In the genomic region with DNA sequence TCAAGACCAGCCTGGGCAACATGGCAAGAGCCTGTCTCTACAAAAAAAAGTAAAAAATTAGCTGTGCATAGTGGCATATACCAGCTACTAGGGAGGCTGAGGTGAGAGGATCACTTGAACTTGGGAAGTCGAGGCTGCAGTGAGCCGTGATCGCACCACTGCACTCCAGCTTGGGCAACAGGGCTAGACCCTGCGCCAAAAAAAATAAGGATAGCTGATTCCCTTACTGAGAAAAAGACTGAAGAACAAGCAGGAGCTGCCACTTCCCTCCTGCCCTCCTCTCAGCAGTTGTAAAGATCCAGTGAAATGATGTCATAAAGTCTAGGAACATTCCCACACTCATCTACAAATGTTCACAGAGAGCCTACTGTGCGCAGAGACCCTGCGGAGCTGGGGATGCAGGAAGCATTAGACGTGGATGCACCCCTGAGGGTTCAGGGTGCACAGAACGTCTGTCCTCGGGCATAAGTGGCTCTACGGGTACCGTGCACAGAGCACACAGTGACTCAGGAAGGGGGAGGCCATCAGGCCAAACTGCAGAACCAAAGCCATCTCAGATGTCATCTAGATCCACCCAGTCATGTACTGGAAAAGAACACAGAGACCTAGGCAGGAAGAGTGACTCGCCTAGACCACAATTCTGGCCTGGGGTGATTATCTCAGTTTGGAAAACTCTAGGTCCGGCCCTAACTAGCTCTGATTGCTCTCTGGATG, we compare ENCODE assay signal across 1 cellular context.
TF ChIP-seq lines count a peak whose summit lies in the region.

No MANE protein-coding gene starts in this region.

TF ChIP-seq in WTC11, 78 proteins besides CTCF, POLR2A, EP300 and RAD21 (continued from another document):
- TF ChIP-seq E2F1 (CRISPR knock-in tag; IDR thresholded peaks at IDR 0.05): no peak
